ENCODE assay signal across 21 cellular contexts in genomic region chr19:23378948-23379347, GRCh38. TPM values are rescaled to one million over a fixed set of nuclear protein-coding genes. Genes with fewer than 3 reads are reported as not detected.
DNase-seq lines count a peak whose midpoint lies in the region; ATAC-seq and TF ChIP-seq lines count a peak whose summit lies in the region.
"Had no signal": no experiment of that assay in that cellular context is flagged by ENCODE, and none has a peak within 500 bp of the region (broad histone marks: within the 10 kb centered on the region; RNA-seq: fewer than 3 reads in every experiment).

No MANE protein-coding gene starts in this region.

- WGBS in neuronal stem cell (ENCODE audit: extremely low coverage in 2 of 2, insufficient read length in 2 of 2, insufficient replicate concordance in 1 of 2), 2 donors: no CpG with 5 or more reads among the region's 1 CpG

- H4K8ac ChIP-seq in neuronal stem cell (ENCODE audit: low read depth, low read length): no peak overlapping the region

- H3K18ac ChIP-seq in neuronal stem cell (ENCODE audit: low read length): no peak overlapping the region

- no peak for DNase-seq in DND-41
- peak in 1 of 3 experiments; percentile 10 for DNase-seq in effector memory CD8-positive, alpha-beta T cell
- DNase-seq in iris pigment epithelial cell (ENCODE audit: low read depth): peak; percentile 54
- no peak for DNase-seq in midbrain (lab: John Stamatoyannopoulos, UW)
- no peak for DNase-seq in neuronal stem cell (ENCODE audit: low spot score)
- DNase-seq: Caco-2; foreskin fibroblast; H9; hypothalamus; Kasumi-1; NCI-H1105; NCI-H2107; NCI-H524; nephron progenitor cell; stimulated activated CD4-positive, alpha-beta T cell treated with anti-CD3 and anti-CD28 coated beads, Interleukin-1b, Interleukin-23, amount 100 ng/mL, for 48 hours; stimulated activated naive CD4-positive, alpha-beta T cell; tibial artery had no signal

- H2BK5ac ChIP-seq in neuronal stem cell (ENCODE audit: low read length): no peak overlapping the region

- H3K27me3 Mint-ChIP-seq in effector memory CD8-positive, alpha-beta T cell: no peaks in the 10 kb centered on the region

- H3K36me3 ChIP-seq in BLaER1 (peaks cover 98% of the 10 kb centered on the region), DND-41 (ENCODE audit: insufficient read depth, low read length) (peaks cover 91% of the 10 kb centered on the region), neuronal stem cell (replicated peaks in 1 of 2; ENCODE audit: control insufficient read depth in 2 of 2, insufficient read depth in 2 of 2, low read length in 2 of 2) (peaks cover 4 to 98% of the 10 kb centered on the region in 2 donors)

- ATAC-seq in DND-41 (ENCODE audit: insufficient read depth, low read depth): 0 out of 3 replicates have a peak, but pooled peaks have one; percentile 9
- peak; percentile 72 for ATAC-seq in effector memory CD8-positive, alpha-beta T cell (replicated peaks)
- no peak for ATAC-seq in HG02642 (IDR thresholded peaks at IDR 0.05; ENCODE audit: poor library complexity, unreplicated experiment)

- H3K9me3 ChIP-seq in BLaER1 (peaks cover 100% of the 10 kb centered on the region), DND-41 (ENCODE audit: insufficient read depth, low read length, severe bottlenecking) (peaks cover 76% of the 10 kb centered on the region), neuronal stem cell (replicated peaks in 1 of 2; ENCODE audit: control insufficient read depth in 2 of 2, insufficient read depth in 1 of 2, low read depth in 1 of 2, low read length in 2 of 2) (peaks cover 10 to 95% of the 10 kb centered on the region in 2 donors)

- H4K20me1 ChIP-seq in BLaER1 (peaks cover 39% of the 10 kb centered on the region), DND-41 (ENCODE audit: insufficient read depth, low read length) (no peaks in the 10 kb centered on the region)

- H3K4me1 ChIP-seq in BLaER1 (no peaks in the 10 kb centered on the region), DND-41 (ENCODE audit: insufficient read depth, low read length) (peaks cover 3% of the 10 kb centered on the region), neuronal stem cell (ENCODE audit: control insufficient read depth in 2 of 2, insufficient read depth in 1 of 2, low read depth in 1 of 2, low read length in 2 of 2) (no peaks in the 10 kb centered on the region)
- H3K4me1 ChIP-seq: breast epithelium, Caco-2 had no signal

- H2AFZ ChIP-seq in DND-41 (ENCODE audit: low read depth, low read length) (no peak overlapping the region), neuronal stem cell (ENCODE audit: low read length) (no peak overlapping the region)

- no peak overlapping the region for H3K14ac ChIP-seq in neuronal stem cell (ENCODE audit: low read length)

- H3K27ac ChIP-seq in BLaER1 (no peak overlapping the region), DND-41 (ENCODE audit: low read length) (no peak overlapping the region), neuronal stem cell (replicated peaks; ENCODE audit: low read length) (no peak overlapping the region)
- H3K27ac ChIP-seq: breast epithelium, tibial artery had no signal

- peak overlapping the region in 1 of 2 donors; percentile 61 for H3K4me3 Mint-ChIP-seq in effector memory CD8-positive, alpha-beta T cell
- H3K4me3 Mint-ChIP-seq: activated T-helper 1 cell treated with anti-CD3 and anti-CD28 coated beads, Interleukin-12 subunit alpha, Interleukin-12 subunit beta, Interleukin-2, Interleukin-4 antibody, amounts not matched to agents 30 ng/mL and 10 ng/mL and 1 ng/mL, durations not matched to agents 14 hours and 24 hours and 36 hours; H9; nephron progenitor cell had no signal

- H3K27me3 ChIP-seq in BLaER1: no peaks in the 10 kb centered on the region; the same call in 1 of the 2 replicates
- H3K27me3 ChIP-seq in DND-41 (ENCODE audit: insufficient read depth, low read length, poor library complexity): no peaks in the 10 kb centered on the region
- H3K27me3 ChIP-seq in neuronal stem cell (ENCODE audit: control insufficient read depth in 3 of 3, insufficient read depth in 3 of 3, low read depth in 1 of 3, low read length in 3 of 3): no peaks in the 10 kb centered on the region
- H3K27me3 ChIP-seq: breast epithelium, tibial artery had no signal

- H3K4me2 ChIP-seq in BLaER1 (no peak overlapping the region), DND-41 (ENCODE audit: insufficient read depth, low read length) (no peak overlapping the region), neuronal stem cell (ENCODE audit: insufficient read depth, low read length, poor library complexity, severe bottlenecking) (no peak overlapping the region)

- H4K91ac ChIP-seq in neuronal stem cell (ENCODE audit: low read depth, low read length, poor library complexity): no peak overlapping the region

- no peak for TF ChIP-seq CTCF in DND-41 (IDR thresholded peaks at IDR 0.05; ENCODE audit: borderline replicate concordance, extremely low read depth, low read length, poor library complexity, severe bottlenecking)

- peaks cover 95% of the 10 kb centered on the region for H3K79me2 ChIP-seq in DND-41 (ENCODE audit: insufficient read depth, low read length)

- H3K9me3 Mint-ChIP-seq in effector memory CD8-positive, alpha-beta T cell: peaks cover 0 to 2% of the 10 kb centered on the region in 2 donors

- H2BK120ac ChIP-seq in neuronal stem cell (ENCODE audit: low read depth, low read length): no peak overlapping the region

- peaks cover 17 to 29% of the 10 kb centered on the region in 2 donors for H3K4me1 Mint-ChIP-seq in effector memory CD8-positive, alpha-beta T cell (ENCODE audit: low read depth in 2 of 2)
- H3K4me1 Mint-ChIP-seq: nephron progenitor cell had no signal

- no peak overlapping the region for H2AK5ac ChIP-seq in neuronal stem cell (ENCODE audit: low read depth, low read length)

- H2BK12ac ChIP-seq in neuronal stem cell (ENCODE audit: low read length): no peak overlapping the region

- H2BK15ac ChIP-seq in neuronal stem cell (ENCODE audit: low read length): no peak overlapping the region

- no peak overlapping the region for H3K4ac ChIP-seq in neuronal stem cell (ENCODE audit: low read length)

- H3K36me3 Mint-ChIP-seq in effector memory CD8-positive, alpha-beta T cell (ENCODE audit: insufficient read depth): peaks cover 46% of the 10 kb centered on the region

- H3K79me1 ChIP-seq in neuronal stem cell (ENCODE audit: low read depth, low read length): peaks cover 11% of the 10 kb centered on the region

- peak overlapping the region in 1 of 2 donors; percentile 82 for H3K27ac Mint-ChIP-seq in effector memory CD8-positive, alpha-beta T cell
- H3K27ac Mint-ChIP-seq: activated T-helper 1 cell treated with anti-CD3 and anti-CD28 coated beads, Interleukin-12 subunit alpha, Interleukin-12 subunit beta, Interleukin-2, Interleukin-4 antibody, amounts not matched to agents 30 ng/mL and 10 ng/mL and 1 ng/mL, durations not matched to agents 14 hours and 24 hours and 36 hours; nephron progenitor cell had no signal

- H3K4me3 ChIP-seq in BLaER1 (peak overlapping the region; percentile 37), DND-41 (ENCODE audit: low read depth in 1 of 2, low read length in 2 of 2) (no peak overlapping the region), neuronal stem cell (ENCODE audit: low read length in 2 of 2) (no peak overlapping the region)
- H3K4me3 ChIP-seq: breast epithelium, tibial artery had no signal

- H3K9ac ChIP-seq in BLaER1 (no peak overlapping the region), DND-41 (ENCODE audit: low read depth, low read length) (no peak overlapping the region), neuronal stem cell (ENCODE audit: low read depth, low read length, poor library complexity) (no peak overlapping the region)

- H3K23ac ChIP-seq in neuronal stem cell (ENCODE audit: low read depth, low read length, poor library complexity): no peak overlapping the region

RNA-seq across cellular contexts. Expression of gene ZNF91, which starts 16.3 kb away (rescaled TPM):
- polyA plus RNA-seq in neuronal stem cell (2013, experiment 1 of 2): 26.9 TPM
- polyA plus RNA-seq in neuronal stem cell (2013, experiment 2 of 2): 27.6 TPM
